8 cellular contexts compared by ENCODE assay signal in the genomic region with DNA sequence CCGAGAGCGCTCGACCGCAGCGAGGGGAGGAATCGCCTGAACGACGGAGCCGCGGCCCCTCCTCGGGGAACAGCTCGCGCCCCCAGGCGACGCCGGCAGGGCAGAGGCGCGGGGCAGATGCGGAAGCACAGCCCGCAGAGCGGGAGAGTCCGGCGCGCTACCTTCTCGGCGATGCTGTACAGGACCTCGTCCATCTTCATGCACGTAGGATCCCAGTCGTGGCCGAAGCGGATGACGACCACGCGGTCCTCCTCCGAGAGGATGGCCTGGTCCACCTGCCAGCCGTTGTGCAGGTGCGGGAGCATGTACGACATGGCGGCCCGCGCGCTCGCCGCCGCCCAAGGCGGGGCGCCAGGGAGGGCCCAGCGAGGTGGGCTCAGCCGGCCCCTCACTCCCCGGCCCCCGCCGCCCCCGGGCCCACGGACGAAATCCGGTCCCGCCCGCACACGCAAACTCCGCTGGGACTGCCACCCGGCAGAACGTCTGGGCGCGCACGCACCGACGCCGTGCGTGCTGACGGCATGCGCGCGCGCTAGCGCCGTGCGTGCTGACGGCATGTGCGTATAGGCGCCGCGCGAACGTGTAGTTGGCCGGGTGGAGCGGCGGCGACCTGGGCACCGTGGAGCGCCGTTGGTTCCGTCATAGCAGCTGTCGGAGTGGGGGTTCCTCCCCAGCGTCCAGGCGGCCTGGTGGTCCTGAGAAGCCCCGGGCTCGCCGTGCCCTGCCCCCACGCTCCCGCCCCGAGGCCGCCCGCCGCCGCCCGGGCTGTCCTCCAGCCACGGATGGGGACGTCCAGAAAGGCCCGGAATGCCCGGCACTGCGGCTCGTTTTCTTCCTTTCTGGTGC.
DNase-seq lines count a peak whose midpoint lies in the region; ATAC-seq lines count a peak whose summit lies in the region.

A gene with protein sequence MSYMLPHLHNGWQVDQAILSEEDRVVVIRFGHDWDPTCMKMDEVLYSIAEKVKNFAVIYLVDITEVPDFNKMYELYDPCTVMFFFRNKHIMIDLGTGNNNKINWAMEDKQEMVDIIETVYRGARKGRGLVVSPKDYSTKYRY (minus strand): TSS at position 485 of the 846 bp plus-strand sequence. CDS start 171 bp downstream, at position 314.

- DNase-seq in AG20443 (ENCODE audit: low spot score) = peak; percentile 95
- peak; percentile 72 for DNase-seq in NCI-H446 treated with DMSO at 0.1 percent for 48 hours (lab: John Stamatoyannopoulos, UW)
- peak; percentile 76 for DNase-seq in activated CD4-positive, alpha-beta T cell treated with anti-CD3 and anti-CD28 coated beads for 1 hour
- DNase-seq in cerebellar nuclear complex (lab: John Stamatoyannopoulos, UW) = peak; percentile 0 to 16
- peak; percentile 72 for DNase-seq in kidney glomerular epithelial cell (lab: John Stamatoyannopoulos, UW)
- peak; percentile 54 to 61 for DNase-seq in stimulated activated CD4-positive, alpha-beta T cell treated with anti-CD3 and anti-CD28 coated beads, Interleukin-1b, Interleukin-23, amount 100 ng/mL, for 1 hour (ENCODE audit: low read depth in 2 of 2)

- ATAC-seq in GM18909 (IDR thresholded peaks at IDR 0.05; ENCODE audit: poor library complexity, unreplicated experiment) (peak; percentile 97), HG03159 (IDR thresholded peaks at IDR 0.05; ENCODE audit: unreplicated experiment) (peak; percentile 96)

Comparison
In these comparisons a context has a peak if more than half of its experiments do, and no peak if none do; other contexts are left out.
1. Peak in every context shown above with its lines: DNase-seq and ATAC-seq.
2. DNase-seq: peak in every context shown above with its lines; median percentile 95 in AG20443; 76 in activated CD4-positive, alpha-beta T cell treated with anti-CD3 and anti-CD28 coated beads for 1 hour; 72 in NCI-H446 treated with DMSO at 0.1 percent for 48 hours; 72 in kidney glomerular epithelial cell; 58 in stimulated activated CD4-positive, alpha-beta T cell treated with anti-CD3 and anti-CD28 coated beads, Interleukin-1b, Interleukin-23, amount 100 ng/mL, for 1 hour; 8 in cerebellar nuclear complex.